In the genomic region with DNA sequence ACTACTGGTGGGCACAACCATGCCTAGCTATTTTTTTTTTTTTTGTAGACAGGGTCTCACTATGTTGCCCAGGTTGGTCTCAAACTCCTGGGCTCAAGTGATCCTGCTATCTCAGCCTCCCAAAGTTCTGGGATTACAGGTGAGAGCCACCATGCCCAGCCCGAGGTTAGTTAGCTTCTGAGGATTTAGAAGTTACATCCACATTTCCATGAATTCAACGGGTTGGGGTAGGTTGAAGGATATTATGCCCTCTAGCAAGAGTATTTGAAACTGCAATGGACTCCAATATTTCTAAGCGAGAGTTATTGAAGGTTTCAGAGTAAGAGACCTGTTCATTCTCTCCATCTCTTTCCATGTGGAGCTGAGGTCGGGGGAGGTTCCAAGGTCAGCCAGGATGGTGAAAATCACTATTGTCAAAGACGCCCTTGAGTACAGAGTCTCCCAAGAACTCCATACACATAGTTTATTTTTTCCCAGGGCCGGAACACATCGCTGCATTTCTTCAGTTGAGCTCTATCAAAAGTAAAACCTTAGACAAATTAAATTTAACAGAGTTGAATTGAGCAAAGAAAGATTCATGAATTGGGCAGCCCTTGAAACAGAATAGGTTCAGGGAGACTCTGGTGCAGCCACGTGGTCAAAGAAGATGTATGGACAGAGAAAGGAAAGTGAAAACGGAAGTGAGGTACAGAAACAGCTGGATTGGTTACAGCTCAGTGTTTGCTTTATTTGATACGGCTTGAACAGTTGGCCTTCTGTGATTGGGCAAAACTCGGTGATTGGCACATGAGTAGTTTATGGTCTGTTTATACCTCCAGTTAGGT, we compare ENCODE assay signal across 11 cellular contexts. TPM values are rescaled to one million over a fixed set of nuclear protein-coding genes. Genes with fewer than 3 reads are reported as not detected.
DNase-seq lines count a peak whose midpoint lies in the region; ATAC-seq, FAIRE-seq and TF ChIP-seq lines count a peak whose summit lies in the region.
"Had no signal": no experiment of that assay in that cellular context is flagged by ENCODE, and none has a peak within 500 bp of the region (broad histone marks: within the 10 kb centered on the region; RNA-seq: fewer than 3 reads in every experiment).

No MANE protein-coding gene starts in this region.

- no peak for TF ChIP-seq POLR2A in GM12878 (IDR thresholded peaks at IDR 0.05; ENCODE audit: low read depth, low read length)

- ATAC-seq in GM12878 (peak; percentile 88), GM19463 (IDR thresholded peaks at IDR 0.05; ENCODE audit: unreplicated experiment) (no peak)
- peak; percentile 37 for ATAC-seq in stimulated activated effector memory CD8-positive, alpha-beta T cell treated with anti-CD3 and anti-CD28 coated beads, Interleukin-12 subunit alpha, Interleukin-12 subunit beta, amount 100 ng/mL, for 72 hours
- ATAC-seq: right cardiac atrium had no signal

- peak overlapping the region; percentile 33; the same call in 1 of the 2 replicates for H2AFZ ChIP-seq in GM12878 (ENCODE audit: control insufficient read depth, low read depth, low read length)

- TF ChIP-seq RAD21 in GM12878 (IDR thresholded peaks at IDR 0.05; ENCODE audit: insufficient read depth, low read depth, low read length): no peak

- SMC1A ChIA-PET in GM12878 (lab: Charles Lee; ENCODE audit: uncharacterized antibody, unreplicated experiment): interaction anchor here (0.9 to 5.1 kb wide), 22 partner anchors 8 to 418 kb away, joined by 3 to 34 read pairs (median 4); a partner anchor contains a TSS

- no peak for TF ChIP-seq EP300 in GM12878 (IDR thresholded peaks at IDR 0.05; ENCODE audit: borderline replicate concordance in 1 of 2, control insufficient read depth in 1 of 2, low read depth in 2 of 2, low read length in 2 of 2)

- intact Hi-C loops in GM12878 (cut with micrococcal nuclease; ENCODE audit: unreplicated experiment): no loop called here

- no peaks in the 10 kb centered on the region for H4K20me1 ChIP-seq in GM12878 (ENCODE audit: control insufficient read depth, insufficient read depth)

- POLR2A ChIA-PET in GM12878 (lab: Charles Lee): interaction anchor here (0.7 to 1.6 kb wide), 3 partner anchors 9 to 24 kb away, joined by 3 to 4 read pairs (median 3); no protein-coding TSS in a partner anchor

- H3K4me3 Mint-ChIP-seq in stimulated activated effector memory CD8-positive, alpha-beta T cell treated with anti-CD3 and anti-CD28 coated beads, Interleukin-12 subunit alpha, Interleukin-12 subunit beta, amount 100 ng/mL, for 72 hours: no peak overlapping the region

- FAIRE-seq in GM12878 (lab: Jason Lieb, UNC): no peak

- H3K4me3 ChIP-seq in GM12878: no peak overlapping the region
- H3K4me3 ChIP-seq: esophagus muscularis mucosa had no signal

- H3K4me2 ChIP-seq in GM12878 (ENCODE audit: control insufficient read depth, insufficient read depth): no peak overlapping the region

- CTCF ChIA-PET in GM12878 (lab: Yijun Ruan, JAX): interaction anchor here (0.9 to 3.7 kb wide), 10 partner anchors 9 to 280 kb away, joined by 3 to 18 read pairs (median 4); a partner anchor contains a TSS

- no peaks in the 10 kb centered on the region for H3K27me3 ChIP-seq in GM12878 (replicated peaks in 1 of 2; ENCODE audit: control insufficient read depth in 2 of 2, insufficient read depth in 2 of 2, low read length in 1 of 2)
- H3K27me3 ChIP-seq: esophagus muscularis mucosa had no signal

- TF ChIP-seq CTCF in GM12878 (IDR thresholded peaks at IDR 0.05 in 2 of 3, conservative IDR thresholded peaks at IDR 0.05 in 1 of 3; ENCODE audit: control insufficient read depth in 2 of 3, extremely low read depth in 1 of 3, insufficient read depth in 1 of 3, low read depth in 3 of 3, low read length in 3 of 3): no peak

- no TSS peak for BruUV-seq in GM12878 (replicated peaks; lab: Mats Ljungman, UMichigan)

- H3K9ac ChIP-seq in GM12878 (ENCODE audit: control insufficient read depth, insufficient read depth, low read length): no peak overlapping the region

- H3K36me3 Mint-ChIP-seq in stimulated activated effector memory CD8-positive, alpha-beta T cell treated with anti-CD3 and anti-CD28 coated beads, Interleukin-12 subunit alpha, Interleukin-12 subunit beta, amount 100 ng/mL, for 72 hours: no peaks in the 10 kb centered on the region

- in situ Hi-C loops in GM12878 (cut with MboI): loop anchor here (5.0 kb wide), 2 partner anchors 68 to 408 kb away; no protein-coding TSS in a partner anchor

- H3K79me2 ChIP-seq in GM12878 (ENCODE audit: control insufficient read depth, insufficient read depth, low read length): no peaks in the 10 kb centered on the region

- H3K27ac ChIP-seq in GM12878 (ENCODE audit: control insufficient read depth, insufficient read depth): no peak overlapping the region
- H3K27ac ChIP-seq: esophagus muscularis mucosa had no signal

- peaks cover 6% of the 10 kb centered on the region for H3K9me3 Mint-ChIP-seq in stimulated activated effector memory CD8-positive, alpha-beta T cell treated with anti-CD3 and anti-CD28 coated beads, Interleukin-12 subunit alpha, Interleukin-12 subunit beta, amount 100 ng/mL, for 72 hours

- H3K36me3 ChIP-seq in GM12878 (ENCODE audit: control insufficient read depth in 2 of 2, insufficient read depth in 2 of 2, low read length in 1 of 2): no peaks in the 10 kb centered on the region
- H3K36me3 ChIP-seq: esophagus muscularis mucosa had no signal

- peaks cover 6% of the 10 kb centered on the region; the same call in 2 of the 3 replicates for H3K9me3 ChIP-seq in GM12878 (replicated peaks; ENCODE audit: control insufficient read depth, insufficient read depth, low read length)
- H3K9me3 ChIP-seq: esophagus muscularis mucosa had no signal

- 63% methylated on average over 11 of the region's 11 CpGs for WGBS in GM12878 (ENCODE audit: insufficient coverage, insufficient replicate concordance, low lambda C conversion rate, missing lambda C conversion rate)

- RAD21 ChIA-PET in GM12878 (lab: Charles Lee; ENCODE audit: unreplicated experiment): interaction anchor here (1.1 to 1.3 kb wide), 3 partner anchors 9 to 24 kb away, joined by 4 read pairs; no protein-coding TSS in a partner anchor

- peaks cover 6% of the 10 kb centered on the region for H3K4me1 Mint-ChIP-seq in stimulated activated effector memory CD8-positive, alpha-beta T cell treated with anti-CD3 and anti-CD28 coated beads, Interleukin-12 subunit alpha, Interleukin-12 subunit beta, amount 100 ng/mL, for 72 hours

- H3K4me1 ChIP-seq in GM12878 (ENCODE audit: control insufficient read depth, insufficient read depth, low read length): peaks cover 6% of the 10 kb centered on the region; the same call in 1 of the 2 replicates
- H3K4me1 ChIP-seq: esophagus muscularis mucosa had no signal

- no peak overlapping the region for H3K27ac Mint-ChIP-seq in stimulated activated effector memory CD8-positive, alpha-beta T cell treated with anti-CD3 and anti-CD28 coated beads, Interleukin-12 subunit alpha, Interleukin-12 subunit beta, amount 100 ng/mL, for 72 hours

- DNase-seq in SIG-M5 treated with dmso at 0.1 percent for 504 hours (lab: John Stamatoyannopoulos, UW; ENCODE audit: unreplicated experiment) (peak; percentile 31), SIG-M5 (lab: John Stamatoyannopoulos, UW) (no peak), NCI-H2029 (lab: John Stamatoyannopoulos, UW) (peak; percentile 23), GM12878 (ENCODE audit: low read depth, low spot score) (no peak), NCI-H1436 treated with DMSO at 0.1 percent for 48 hours (lab: John Stamatoyannopoulos, UW) (no peak)
- DNase-seq in stimulated activated effector memory CD8-positive, alpha-beta T cell treated with anti-CD3 and anti-CD28 coated beads, Interleukin-12 subunit alpha, Interleukin-12 subunit beta, amount 100 ng/mL, for 72 hours (ENCODE audit: low spot score in 2 of 2): no peak
- no peak for DNase-seq in stimulated activated naive CD4-positive, alpha-beta T cell (lab: John Stamatoyannopoulos, UW)
- DNase-seq: NCI-H446 treated with DMSO at 0.1 percent for 48 hours, right cardiac atrium had no signal

TF ChIP-seq in GM12878, 131 proteins besides CTCF, POLR2A, EP300 and RAD21 (continues in another document):
- TF ChIP-seq WRNIP1 (IDR thresholded peaks at IDR 0.05; ENCODE audit: borderline replicate concordance, low read depth, low read length): no peak
- TF ChIP-seq ZNF384 (IDR thresholded peaks at IDR 0.05; ENCODE audit: borderline replicate concordance, low read depth, low read length): no peak

RNA-seq across cellular contexts. Expression of a gene that starts 19.0 kb away (rescaled TPM):
- 23.0 and 26.1 TPM in 2 replicates for total RNA-seq in GM12878 (2013; cell fraction: nucleolus; rRNA removed)
- total RNA-seq in GM12878 (2014; rRNA removed) (5.1 and 5.7 TPM in 2 replicates), GM12878 (2014; rRNA removed; fragmentation: Illumina TruSeq; extraction: Trizol) (4.4 and 4.5 TPM in 2 replicates), GM12878 (2021) (14.3 and 14.7 TPM in 2 replicates)
- polyA plus RNA-seq in GM12878 (2011; ENCODE audit: low read depth): 1.5 TPM
- polyA plus RNA-seq in GM12878 (2011; rRNA removed) (3.0 and 3.7 TPM in 2 replicates), GM12878 (2014; fragmentation: Illumina TruSeq; extraction: Trizol) (4.0 and 5.4 TPM in 2 replicates), GM12878 (2014; fragmentation: Nextera tagmentation; extraction: Ambion mirVana) (under 1 TPM; 0.48 to 0.68 TPM), GM12878 (2014; rRNA removed) (4.3 and 5.1 TPM in 2 replicates), GM12878 (2016; fragmentation: Nextera tagmentation; extraction: Ambion mirVana) (1 to 10 TPM in 1 of 2 experiments, under 1 TPM in 1; 0.57 to 1.7 TPM)
- 2.1 and 3.3 TPM in 2 replicates for polyA plus RNA-seq in GM12878 (2011; cell fraction: cytosol; rRNA removed)
- polyA plus RNA-seq in GM12878 (2011; cell fraction: nucleus; rRNA removed): 3.3 and 3.7 TPM in 2 replicates
- 2.3 and 3.1 TPM in 2 replicates for polyA plus RNA-seq in GM12878 (2012)
- polyA minus RNA-seq in GM12878 (2011; rRNA and poly(A)+ RNA removed): 3.0 and 4.4 TPM in 2 replicates
- 3.7 and 4.2 TPM in 2 replicates for polyA minus RNA-seq in GM12878 (2011; cell fraction: cytosol; rRNA and poly(A)+ RNA removed)
- 3.0 and 5.2 TPM in 2 replicates for polyA minus RNA-seq in GM12878 (2011; cell fraction: nucleus; rRNA and poly(A)+ RNA removed)

RNA-seq across cellular contexts. Expression of a gene that starts 27.3 kb away (rescaled TPM):
- total RNA-seq in GM12878 (2013; cell fraction: nucleolus; rRNA removed): 11.8 and 19.8 TPM in 2 replicates
- total RNA-seq in GM12878 (2014; rRNA removed) (13.1 and 14.4 TPM in 2 replicates), GM12878 (2014; rRNA removed; fragmentation: Illumina TruSeq; extraction: Trizol) (9.7 and 10.7 TPM in 2 replicates), GM12878 (2021) (14.6 and 16.5 TPM in 2 replicates)
- 6.8 TPM for polyA plus RNA-seq in GM12878 (2011; ENCODE audit: low read depth)
- polyA plus RNA-seq in GM12878 (2011; rRNA removed) (12.8 and 15.2 TPM in 2 replicates), GM12878 (2014; fragmentation: Illumina TruSeq; extraction: Trizol) (9.2 and 11.5 TPM in 2 replicates), GM12878 (2014; fragmentation: Nextera tagmentation; extraction: Ambion mirVana) (1 to 10 TPM; 3.2 to 4.3 TPM), GM12878 (2014; rRNA removed) (18.1 and 21.9 TPM in 2 replicates), GM12878 (2016; fragmentation: Nextera tagmentation; extraction: Ambion mirVana) (10 to 100 TPM; 14.9 to 19.7 TPM)
- 9.0 and 11.9 TPM in 2 replicates for polyA plus RNA-seq in GM12878 (2011; cell fraction: cytosol; rRNA removed)
- polyA plus RNA-seq in GM12878 (2011; cell fraction: nucleus; rRNA removed): 7.2 and 9.9 TPM in 2 replicates
- polyA plus RNA-seq in GM12878 (2012): 8.8 and 9.4 TPM in 2 replicates
- 10.0 and 16.5 TPM in 2 replicates for polyA minus RNA-seq in GM12878 (2011; rRNA and poly(A)+ RNA removed)
- 1.9 and 3.4 TPM in 2 replicates for polyA minus RNA-seq in GM12878 (2011; cell fraction: cytosol; rRNA and poly(A)+ RNA removed)
- 8.9 and 12.9 TPM in 2 replicates for polyA minus RNA-seq in GM12878 (2011; cell fraction: nucleus; rRNA and poly(A)+ RNA removed)

Comparison
In these comparisons a context has a peak if more than half of its experiments do, and no peak if none do; other contexts are left out.
1. DNase-seq: peak in SIG-M5 treated with dmso at 0.1 percent for 504 hours (single experiment) and NCI-H2029 (single experiment); none in SIG-M5 (single experiment), GM12878 (single experiment), stimulated activated effector memory CD8-positive, alpha-beta T cell treated with anti-CD3 and anti-CD28 coated beads, Interleukin-12 subunit alpha, Interleukin-12 subunit beta, amount 100 ng/mL, for 72 hours (0 of 2), stimulated activated naive CD4-positive, alpha-beta T cell (0 of 6) and NCI-H1436 treated with DMSO at 0.1 percent for 48 hours (single experiment).